Comparison of ENCODE assay signal across 1 cellular context in the genomic region with DNA sequence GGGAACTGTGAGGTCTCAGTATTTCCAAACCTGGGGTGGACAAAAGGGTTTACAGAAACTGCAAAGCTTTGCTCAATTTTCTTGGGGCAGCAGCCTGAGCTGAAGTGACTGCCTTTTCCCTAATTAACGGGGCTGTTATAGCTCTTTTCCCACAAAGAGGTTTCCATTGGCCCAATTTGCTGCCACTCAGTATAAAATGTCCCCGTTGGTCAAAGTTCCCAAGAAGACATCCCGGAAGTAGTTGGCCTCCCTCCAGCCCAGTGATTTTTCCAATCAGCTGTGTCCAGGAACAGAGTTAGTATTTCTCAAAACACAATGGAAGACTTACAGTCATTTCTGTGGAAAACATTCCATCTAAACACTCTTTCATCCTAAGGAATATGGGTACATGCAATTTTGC.
TF ChIP-seq lines count a peak whose summit lies in the region.

No MANE protein-coding gene starts in this region.

TF ChIP-seq in K562, 482 proteins besides CTCF, POLR2A, EP300 and RAD21:
- TF ChIP-seq, protein P1, sequence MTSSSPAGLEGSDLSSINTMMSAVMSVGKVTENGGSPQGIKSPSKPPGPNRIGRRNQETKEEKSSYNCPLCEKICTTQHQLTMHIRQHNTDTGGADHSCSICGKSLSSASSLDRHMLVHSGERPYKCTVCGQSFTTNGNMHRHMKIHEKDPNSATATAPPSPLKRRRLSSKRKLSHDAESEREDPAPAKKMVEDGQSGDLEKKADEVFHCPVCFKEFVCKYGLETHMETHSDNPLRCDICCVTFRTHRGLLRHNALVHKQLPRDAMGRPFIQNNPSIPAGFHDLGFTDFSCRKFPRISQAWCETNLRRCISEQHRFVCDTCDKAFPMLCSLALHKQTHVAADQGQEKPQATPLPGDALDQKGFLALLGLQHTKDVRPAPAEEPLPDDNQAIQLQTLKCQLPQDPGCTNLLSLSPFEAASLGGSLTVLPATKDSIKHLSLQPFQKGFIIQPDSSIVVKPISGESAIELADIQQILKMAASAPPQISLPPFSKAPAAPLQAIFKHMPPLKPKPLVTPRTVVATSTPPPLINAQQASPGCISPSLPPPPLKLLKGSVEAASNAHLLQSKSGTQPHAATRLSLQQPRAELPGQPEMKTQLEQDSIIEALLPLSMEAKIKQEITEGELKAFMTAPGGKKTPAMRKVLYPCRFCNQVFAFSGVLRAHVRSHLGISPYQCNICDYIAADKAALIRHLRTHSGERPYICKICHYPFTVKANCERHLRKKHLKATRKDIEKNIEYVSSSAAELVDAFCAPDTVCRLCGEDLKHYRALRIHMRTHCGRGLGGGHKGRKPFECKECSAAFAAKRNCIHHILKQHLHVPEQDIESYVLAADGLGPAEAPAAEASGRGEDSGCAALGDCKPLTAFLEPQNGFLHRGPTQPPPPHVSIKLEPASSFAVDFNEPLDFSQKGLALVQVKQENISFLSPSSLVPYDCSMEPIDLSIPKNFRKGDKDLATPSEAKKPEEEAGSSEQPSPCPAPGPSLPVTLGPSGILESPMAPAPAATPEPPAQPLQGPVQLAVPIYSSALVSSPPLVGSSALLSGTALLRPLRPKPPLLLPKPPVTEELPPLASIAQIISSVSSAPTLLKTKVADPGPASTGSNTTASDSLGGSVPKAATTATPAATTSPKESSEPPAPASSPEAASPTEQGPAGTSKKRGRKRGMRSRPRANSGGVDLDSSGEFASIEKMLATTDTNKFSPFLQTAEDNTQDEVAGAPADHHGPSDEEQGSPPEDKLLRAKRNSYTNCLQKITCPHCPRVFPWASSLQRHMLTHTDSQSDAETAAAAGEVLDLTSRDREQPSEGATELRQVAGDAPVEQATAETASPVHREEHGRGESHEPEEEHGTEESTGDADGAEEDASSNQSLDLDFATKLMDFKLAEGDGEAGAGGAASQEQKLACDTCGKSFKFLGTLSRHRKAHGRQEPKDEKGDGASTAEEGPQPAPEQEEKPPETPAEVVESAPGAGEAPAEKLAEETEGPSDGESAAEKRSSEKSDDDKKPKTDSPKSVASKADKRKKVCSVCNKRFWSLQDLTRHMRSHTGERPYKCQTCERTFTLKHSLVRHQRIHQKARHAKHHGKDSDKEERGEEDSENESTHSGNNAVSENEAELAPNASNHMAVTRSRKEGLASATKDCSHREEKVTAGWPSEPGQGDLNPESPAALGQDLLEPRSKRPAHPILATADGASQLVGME (CRISPR knock-in tag; IDR thresholded peaks at IDR 0.05), result no peak
- no peak for TF ChIP-seq TGIF2 (CRISPR knock-in tag; IDR thresholded peaks at IDR 0.05)
- no peak for TF ChIP-seq SAFB (IDR thresholded peaks at IDR 0.05; ENCODE audit: borderline replicate concordance, low read depth, low read length)
- TF ChIP-seq, protein P2, sequence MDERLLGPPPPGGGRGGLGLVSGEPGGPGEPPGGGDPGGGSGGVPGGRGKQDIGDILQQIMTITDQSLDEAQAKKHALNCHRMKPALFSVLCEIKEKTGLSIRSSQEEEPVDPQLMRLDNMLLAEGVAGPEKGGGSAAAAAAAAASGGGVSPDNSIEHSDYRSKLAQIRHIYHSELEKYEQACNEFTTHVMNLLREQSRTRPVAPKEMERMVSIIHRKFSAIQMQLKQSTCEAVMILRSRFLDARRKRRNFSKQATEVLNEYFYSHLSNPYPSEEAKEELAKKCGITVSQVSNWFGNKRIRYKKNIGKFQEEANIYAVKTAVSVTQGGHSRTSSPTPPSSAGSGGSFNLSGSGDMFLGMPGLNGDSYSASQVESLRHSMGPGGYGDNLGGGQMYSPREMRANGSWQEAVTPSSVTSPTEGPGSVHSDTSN (CRISPR knock-in tag; IDR thresholded peaks at IDR 0.05; ENCODE audit: low read depth), result no peak
- TF ChIP-seq, protein P2 (tag; conservative IDR thresholded peaks at IDR 0.05; ENCODE audit: low read depth), result peak; percentile 62
- TF ChIP-seq SREBF1 (IDR thresholded peaks at IDR 0.05; ENCODE audit: borderline replicate concordance, low read depth, low read length), result no peak
- TF ChIP-seq ELF4 (CRISPR knock-in tag; IDR thresholded peaks at IDR 0.05), result no peak
- no peak for TF ChIP-seq FOXA1 (IDR thresholded peaks at IDR 0.05; ENCODE audit: borderline replicate concordance)
- no peak for TF ChIP-seq KDM4B (IDR thresholded peaks at IDR 0.05; ENCODE audit: borderline replicate concordance in 2 of 2, low read depth in 1 of 2)
- TF ChIP-seq, protein P3, sequence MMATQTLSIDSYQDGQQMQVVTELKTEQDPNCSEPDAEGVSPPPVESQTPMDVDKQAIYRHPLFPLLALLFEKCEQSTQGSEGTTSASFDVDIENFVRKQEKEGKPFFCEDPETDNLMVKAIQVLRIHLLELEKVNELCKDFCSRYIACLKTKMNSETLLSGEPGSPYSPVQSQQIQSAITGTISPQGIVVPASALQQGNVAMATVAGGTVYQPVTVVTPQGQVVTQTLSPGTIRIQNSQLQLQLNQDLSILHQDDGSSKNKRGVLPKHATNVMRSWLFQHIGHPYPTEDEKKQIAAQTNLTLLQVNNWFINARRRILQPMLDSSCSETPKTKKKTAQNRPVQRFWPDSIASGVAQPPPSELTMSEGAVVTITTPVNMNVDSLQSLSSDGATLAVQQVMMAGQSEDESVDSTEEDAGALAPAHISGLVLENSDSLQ (IDR thresholded peaks at IDR 0.05), result peak; percentile 90
- TF ChIP-seq PTBP1 (IDR thresholded peaks at IDR 0.05; ENCODE audit: low read depth, low read length), result no peak
